ENCODE assay signal across 1 cellular context in genomic region chr2:185215497-185215896, GRCh38.
TF ChIP-seq lines count a peak whose summit lies in the region.

No MANE protein-coding gene starts in this region.

TF ChIP-seq in HepG2, 621 proteins besides CTCF, POLR2A, EP300 and RAD21 (continued from another document):
- no peak for TF ChIP-seq ZHX2 (IDR thresholded peaks at IDR 0.05; ENCODE audit: low read depth)
- TF ChIP-seq ZHX2 (CRISPR knock-in tag; IDR thresholded peaks at IDR 0.05; ENCODE audit: borderline replicate concordance) = no peak
- no peak for TF ChIP-seq PPARG (CRISPR knock-in tag; conservative IDR thresholded peaks at IDR 0.05)
- no peak for TF ChIP-seq YY1 (IDR thresholded peaks at IDR 0.05; ENCODE audit: insufficient read depth, insufficient replicate concordance, low read depth, low read length)
- TF ChIP-seq ARID3A (IDR thresholded peaks at IDR 0.05; ENCODE audit: low read depth, low read length) = 0 out of 2 replicates have a peak, but pooled peaks have one; percentile 39
- TF ChIP-seq ZNF451 (CRISPR knock-in tag; IDR thresholded peaks at IDR 0.05) = no peak
- no peak for TF ChIP-seq HBP1 (CRISPR knock-in tag; IDR thresholded peaks at IDR 0.05; ENCODE audit: low read depth)
- no peak for TF ChIP-seq HMGXB3 (CRISPR knock-in tag; IDR thresholded peaks at IDR 0.05; ENCODE audit: borderline replicate concordance)
- peak; percentile 31; the same call in 1 of the 2 replicates for TF ChIP-seq HNF4A (CRISPR knock-in tag; IDR thresholded peaks at IDR 0.05)
- TF ChIP-seq CENPX (CRISPR knock-in tag; IDR thresholded peaks at IDR 0.05) = no peak
- TF ChIP-seq KLF16 (CRISPR knock-in tag; IDR thresholded peaks at IDR 0.05) = no peak
